Comparison of ENCODE assay signal across 8 cellular contexts in the genomic region with DNA sequence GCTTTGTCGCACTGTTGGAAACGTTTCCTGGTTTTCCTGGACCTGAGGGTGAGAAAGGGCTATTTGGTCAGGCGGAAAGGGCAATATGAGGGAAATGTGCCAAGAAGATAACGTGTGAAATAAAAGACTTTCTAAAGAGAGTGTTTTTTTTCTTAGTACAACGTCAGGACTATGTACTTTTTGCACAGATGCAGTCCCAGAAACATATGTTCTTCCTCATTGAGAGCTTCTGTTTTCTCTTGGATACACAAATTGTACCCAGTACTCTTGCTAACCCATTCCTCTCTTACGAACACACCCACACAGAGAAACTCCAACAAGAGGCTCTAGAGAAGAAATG. TPM values are rescaled to one million over a fixed set of nuclear protein-coding genes. Genes with fewer than 3 reads are reported as not detected.
DNase-seq lines count a peak whose midpoint lies in the region; ATAC-seq, FAIRE-seq and TF ChIP-seq lines count a peak whose summit lies in the region.

No MANE protein-coding gene starts in this region.

- H3K4me3 ChIP-seq in CD4-positive, alpha-beta memory T cell (ENCODE audit: low read length in 2 of 2), result no peak overlapping the region
- H3K4me3 ChIP-seq in PC-9 (peak overlapping the region; percentile 46; the same call in 1 of the 2 replicates), endothelial cell of umbilical vein (replicated peaks in 1 of 3; ENCODE audit: insufficient read depth in 1 of 3, low read depth in 1 of 3, low read length in 3 of 3) (peak overlapping the region in 2 of 3 experiments; percentile 48 to 58), neuronal stem cell (ENCODE audit: low read length in 2 of 2) (peak overlapping the region; percentile 67 to 98)

- H4K91ac ChIP-seq in neuronal stem cell (ENCODE audit: low read depth, low read length, poor library complexity), result no peak overlapping the region

- H3K4me2 ChIP-seq in PC-9 (peak overlapping the region; percentile 79), endothelial cell of umbilical vein (ENCODE audit: insufficient read depth, low read length) (peak overlapping the region; percentile 64), neuronal stem cell (ENCODE audit: insufficient read depth, low read length, poor library complexity, severe bottlenecking) (peak overlapping the region; percentile 82)

- TSS peak; percentile 71 for BruUV-seq in PC-9 (replicated peaks; lab: Mats Ljungman, UMichigan)
- TSS peak; percentile 39 for BruUV-seq in endothelial cell of umbilical vein (replicated peaks; lab: Mats Ljungman, UMichigan)

- intact Hi-C loops in CD4-positive, alpha-beta memory T cell (cut with micrococcal nuclease), result no loop called here
- intact Hi-C loops in PC-9 (cut with micrococcal nuclease; ENCODE audit: unreplicated experiment), result loop anchor here (1.0 to 10.0 kb wide), 9 partner anchors 20 to 1572 kb away; a partner anchor contains a TSS
- intact Hi-C loops in endothelial cell of umbilical vein (cut with micrococcal nuclease), result no loop called here

- no peaks in the 10 kb centered on the region for H3K4me1 ChIP-seq in CD4-positive, alpha-beta memory T cell (ENCODE audit: insufficient read depth, low read length)
- H3K4me1 ChIP-seq in PC-9 (replicated peaks; ENCODE audit: insufficient read depth), result peaks cover 66% of the 10 kb centered on the region
- peaks cover 6% of the 10 kb centered on the region for H3K4me1 ChIP-seq in endothelial cell of umbilical vein (ENCODE audit: control insufficient read depth, extremely low read depth, insufficient read depth, low read length)
- peaks cover 5 to 6% of the 10 kb centered on the region in 2 donors for H3K4me1 ChIP-seq in neuronal stem cell (ENCODE audit: control insufficient read depth in 2 of 2, insufficient read depth in 1 of 2, low read depth in 1 of 2, low read length in 2 of 2)

- no peak overlapping the region for H3K27ac ChIP-seq in CD4-positive, alpha-beta memory T cell (ENCODE audit: low read depth, low read length)
- H3K27ac ChIP-seq in PC-9 (peak overlapping the region; percentile 74), endothelial cell of umbilical vein (ENCODE audit: insufficient read depth, low read depth, low read length) (no peak overlapping the region), neuronal stem cell (replicated peaks; ENCODE audit: low read length) (no peak overlapping the region)

- FAIRE-seq in endothelial cell of umbilical vein (lab: Jason Lieb, UNC), result peak; percentile 55

- TF ChIP-seq CTCF in PC-9 (conservative IDR thresholded peaks at IDR 0.05) (no peak), endothelial cell of umbilical vein (IDR thresholded peaks at IDR 0.05; ENCODE audit: extremely low read depth in 1 of 2, insufficient read depth in 1 of 2, low read depth in 1 of 2, low read length in 2 of 2) (no peak)

- H3K27ac Mint-ChIP-seq in CD4-positive, alpha-beta memory T cell, result peak overlapping the region in 1 of 7 donors; percentile 65

- H3K9ac ChIP-seq in endothelial cell of umbilical vein (replicated peaks; ENCODE audit: extremely low read depth, insufficient read depth, low read length) (no peak overlapping the region), neuronal stem cell (ENCODE audit: low read depth, low read length, poor library complexity) (peak overlapping the region; percentile 79)

- peaks cover 37 to 46% of the 10 kb centered on the region in 2 donors for H3K27me3 Mint-ChIP-seq in CD4-positive, alpha-beta memory T cell

- H3K36me3 ChIP-seq in CD4-positive, alpha-beta memory T cell (ENCODE audit: insufficient read depth, low read length), result no peaks in the 10 kb centered on the region
- H3K36me3 ChIP-seq in PC-9 (ENCODE audit: low read depth), result no peaks in the 10 kb centered on the region
- no peaks in the 10 kb centered on the region for H3K36me3 ChIP-seq in endothelial cell of umbilical vein (ENCODE audit: control insufficient read depth in 2 of 2, extremely low read depth in 1 of 2, insufficient read depth in 2 of 2, low read length in 2 of 2)
- no peaks in the 10 kb centered on the region for H3K36me3 ChIP-seq in neuronal stem cell (replicated peaks in 1 of 2; ENCODE audit: control insufficient read depth in 2 of 2, insufficient read depth in 2 of 2, low read length in 2 of 2)

- no peaks in the 10 kb centered on the region for H3K9me3 ChIP-seq in CD4-positive, alpha-beta memory T cell (ENCODE audit: control insufficient read depth in 1 of 2, low read length in 2 of 2)
- H3K9me3 ChIP-seq in PC-9 (ENCODE audit: insufficient read depth, low read depth), result no peaks in the 10 kb centered on the region
- no peaks in the 10 kb centered on the region for H3K9me3 ChIP-seq in endothelial cell of umbilical vein (replicated peaks; ENCODE audit: control insufficient read depth, insufficient read depth, low read length)
- H3K9me3 ChIP-seq in neuronal stem cell (replicated peaks in 1 of 2; ENCODE audit: control insufficient read depth in 2 of 2, insufficient read depth in 1 of 2, low read depth in 1 of 2, low read length in 2 of 2), result no peaks in the 10 kb centered on the region

- peak overlapping the region; percentile 10 for H3K14ac ChIP-seq in neuronal stem cell (ENCODE audit: low read length)

- POLR2A ChIA-PET in CD4-positive, alpha-beta memory T cell (lab: Charles Lee; ENCODE audit: partially characterized antibody), result no interaction called here
- POLR2A ChIA-PET in PC-9 (lab: Charles Lee; ENCODE audit: unreplicated experiment), result interaction anchor here (0.5 to 1.1 kb wide), 8 partner anchors 9 to 669 kb away, joined by 3 to 39 read pairs (median 4); a partner anchor contains a TSS
- POLR2A ChIA-PET in endothelial cell of umbilical vein (lab: Charles Lee), result interaction anchor here (0.7 kb wide), 1 partner anchor 141 kb away, joined by 3 read pairs; a partner anchor contains a TSS

- no peaks in the 10 kb centered on the region for H4K20me1 ChIP-seq in PC-9 (ENCODE audit: insufficient read depth)
- H4K20me1 ChIP-seq in endothelial cell of umbilical vein (replicated peaks; ENCODE audit: control insufficient read depth, extremely low read depth, insufficient read depth, low read length), result no peaks in the 10 kb centered on the region

- no CpG with 5 or more reads among the region's 6 CpGs for WGBS in neuronal stem cell (ENCODE audit: extremely low coverage in 2 of 2, insufficient read length in 2 of 2, insufficient replicate concordance in 1 of 2), 2 donors

- CTCF ChIA-PET in CD4-positive, alpha-beta memory T cell (lab: Charles Lee; ENCODE audit: partially characterized antibody), result no interaction called here
- CTCF ChIA-PET in PC-9 (lab: Charles Lee), result interaction anchor here (0.6 kb wide), 1 partner anchor 9 kb away, joined by 3 read pairs; no protein-coding TSS in a partner anchor
- CTCF ChIA-PET in endothelial cell of umbilical vein (lab: Charles Lee), result interaction anchor here (1.2 to 1.6 kb wide), 3 partner anchors 22 to 1125 kb away, joined by 3 to 13 read pairs (median 10); a partner anchor contains a TSS

- H3K4me3 Mint-ChIP-seq in CD4-positive, alpha-beta memory T cell, result peak overlapping the region; percentile 60 to 89 (median 68)

- H3K79me2 ChIP-seq in PC-9 (ENCODE audit: low read depth), result peaks cover 22% of the 10 kb centered on the region
- H3K79me2 ChIP-seq in endothelial cell of umbilical vein (ENCODE audit: control insufficient read depth, insufficient read depth, low read length), result no peaks in the 10 kb centered on the region

- dilution Hi-C loops in endothelial cell of umbilical vein (cut with MboI; ENCODE audit: extremely low pct_ligation_motif_present, low sequenced_read_pairs), result no loop called here

- H4K8ac ChIP-seq in neuronal stem cell (ENCODE audit: low read depth, low read length), result no peak overlapping the region

- H2AFZ ChIP-seq in PC-9 (no peak overlapping the region), endothelial cell of umbilical vein (ENCODE audit: low read depth, low read length) (peak overlapping the region; percentile 81), neuronal stem cell (ENCODE audit: low read length) (peak overlapping the region; percentile 99)

- no peak overlapping the region for H2BK5ac ChIP-seq in neuronal stem cell (ENCODE audit: low read length)

- H3K4me1 Mint-ChIP-seq in CD4-positive, alpha-beta memory T cell, result peaks cover 6 to 17% (median 13%) of the 10 kb centered on the region in 4 donors

- peaks cover 0 to 4% of the 10 kb centered on the region in 2 donors for H3K36me3 Mint-ChIP-seq in CD4-positive, alpha-beta memory T cell

- H3K9me3 Mint-ChIP-seq in CD4-positive, alpha-beta memory T cell, result peaks cover 0 to 5% (median 0%) of the 10 kb centered on the region in 8 donors

- H2BK15ac ChIP-seq in neuronal stem cell (ENCODE audit: low read length), result no peak overlapping the region

- no peak for ATAC-seq in HG03442 (IDR thresholded peaks at IDR 0.05; ENCODE audit: unreplicated experiment)

- no peak for DNase-seq in CD4-positive, alpha-beta memory T cell
- DNase-seq in PC-9 (no peak), endothelial cell of umbilical vein (ENCODE audit: low read depth, low spot score) (no peak), neuronal stem cell (ENCODE audit: low spot score) (no peak), GM19240 (ENCODE audit: insufficient read length, low spot score) (no peak), activated gamma-delta T cell treated with Interleukin-2 at 50 U/mL for 16 hours (no peak), GOT3 (lab: John Stamatoyannopoulos, UW) (no peak)

- H3K23ac ChIP-seq in neuronal stem cell (ENCODE audit: low read depth, low read length, poor library complexity), result peak overlapping the region; percentile 86

- H3K9me1 ChIP-seq in endothelial cell of umbilical vein (replicated peaks; ENCODE audit: control insufficient read depth, extremely low read depth, insufficient read depth, low read length), result no peaks in the 10 kb centered on the region

- no peak overlapping the region for H2BK120ac ChIP-seq in neuronal stem cell (ENCODE audit: low read depth, low read length)

- peaks cover 9% of the 10 kb centered on the region for H3K27me3 ChIP-seq in CD4-positive, alpha-beta memory T cell (ENCODE audit: insufficient read depth, low read length)
- no peaks in the 10 kb centered on the region for H3K27me3 ChIP-seq in PC-9 (ENCODE audit: insufficient read depth, low read depth)
- peaks cover 8 to 15% of the 10 kb centered on the region in 2 experiments for H3K27me3 ChIP-seq in endothelial cell of umbilical vein (ENCODE audit: control insufficient read depth in 2 of 2, insufficient read depth in 2 of 2, low read length in 2 of 2)
- peaks cover 0 to 45% (median 8%) of the 10 kb centered on the region in 3 experiments for H3K27me3 ChIP-seq in neuronal stem cell (ENCODE audit: control insufficient read depth in 3 of 3, insufficient read depth in 3 of 3, low read depth in 1 of 3, low read length in 3 of 3)

- peaks cover 37% of the 10 kb centered on the region for H3F3A ChIP-seq in PC-9 (ENCODE audit: insufficient read depth, low read depth)

- TF ChIP-seq POLR2A in endothelial cell of umbilical vein (IDR thresholded peaks at IDR 0.05; ENCODE audit: low read depth, low read length), result no peak

- no peaks in the 10 kb centered on the region for H3K9me2 ChIP-seq in PC-9 (ENCODE audit: insufficient read depth)

- H3K18ac ChIP-seq in neuronal stem cell (ENCODE audit: low read length), result peak overlapping the region; percentile 94

- H2AK5ac ChIP-seq in neuronal stem cell (ENCODE audit: low read depth, low read length), result no peak overlapping the region

- no peak overlapping the region for H2BK12ac ChIP-seq in neuronal stem cell (ENCODE audit: low read length)

- no peaks in the 10 kb centered on the region for H3K79me1 ChIP-seq in neuronal stem cell (ENCODE audit: low read depth, low read length)

- H3K4ac ChIP-seq in neuronal stem cell (ENCODE audit: low read length), result no peak overlapping the region

RNA-seq across cellular contexts. Expression of a gene that starts 0.7 kb away (rescaled TPM):
- total RNA-seq in CD4-positive, alpha-beta memory T cell, result under 1 TPM; 0.76 to 0.86 TPM
- polyA plus RNA-seq in CD4-positive, alpha-beta memory T cell, result under 1 TPM; 0.52 to 0.65 TPM
- total RNA-seq in PC-9 (2021), result 88.1 and 88.7 TPM in 2 replicates
- total RNA-seq in endothelial cell of umbilical vein, result 6.5 and 9.1 TPM in 2 replicates
- polyA plus RNA-seq in endothelial cell of umbilical vein, result 1.4 and 1.5 TPM in 2 replicates
- polyA plus RNA-seq in endothelial cell of umbilical vein (2011; cell fraction: cytosol; rRNA removed), result 1.4 and 1.8 TPM in 2 replicates
- 1.7 and 1.9 TPM in 2 replicates for polyA plus RNA-seq in endothelial cell of umbilical vein (2011; cell fraction: nucleus; rRNA removed)
- polyA plus RNA-seq in endothelial cell of umbilical vein (2012), result 3.9 and 7.0 TPM in 2 replicates
- 2.5 and 3.4 TPM in 2 replicates for polyA minus RNA-seq in endothelial cell of umbilical vein
- polyA minus RNA-seq in endothelial cell of umbilical vein (2011; cell fraction: cytosol; rRNA and poly(A)+ RNA removed), result 8.4 TPM
- polyA minus RNA-seq in endothelial cell of umbilical vein (2011; cell fraction: nucleus; rRNA and poly(A)+ RNA removed), result 2.7 and 4.4 TPM in 2 replicates
- polyA plus RNA-seq in neuronal stem cell (2013, experiment 1 of 2), result 6.1 TPM
- 6.5 TPM for polyA plus RNA-seq in neuronal stem cell (2013, experiment 2 of 2)

Comparison
In these comparisons a context has a peak if more than half of its experiments do, and no peak if none do; other contexts are left out.
1. H3K4me3 ChIP-seq: peak in PC-9 (single experiment), endothelial cell of umbilical vein (2 of 3) and neuronal stem cell (2 of 2); none in CD4-positive, alpha-beta memory T cell (0 of 2).
2. Peak in every context shown above with its lines, with median percentiles within 50 percentile points of each other: H3K4me2 ChIP-seq.